ENCODE assay signal across 23 cellular contexts in genomic region chr4:165875446-165875845, GRCh38. TPM values are rescaled to one million over a fixed set of nuclear protein-coding genes. Genes with fewer than 3 reads are reported as not detected.
DNase-seq lines count a peak whose midpoint lies in the region; ATAC-seq and TF ChIP-seq lines count a peak whose summit lies in the region.
"Had no signal": no experiment of that assay in that cellular context is flagged by ENCODE, and none has a peak within 500 bp of the region (broad histone marks: within the 10 kb centered on the region; RNA-seq: fewer than 3 reads in every experiment).

No MANE protein-coding gene starts in this region.

- H3K9ac ChIP-seq in HUES48 (ENCODE audit: low read depth, low read length): no peak overlapping the region

- H3K4me3 ChIP-seq in HUES48 (ENCODE audit: low read depth, low read length): 0 out of 2 replicates have a peak overlapping the region, but pooled peaks have one; percentile 75
- H3K4me3 ChIP-seq in breast epithelium: peak overlapping the region in 2 of 3 donors; percentile 45 to 72
- H3K4me3 ChIP-seq in kidney epithelial cell (ENCODE audit: low read depth, low read length): peak overlapping the region; percentile 75
- peak overlapping the region; percentile 72 for H3K4me3 ChIP-seq in suprapubic skin

- no peak for TF ChIP-seq EP300 in suprapubic skin (IDR thresholded peaks at IDR 0.05)

- 92% methylated on average over 2 of the region's 2 CpGs for WGBS in suprapubic skin

- H3K36me3 ChIP-seq in HUES48 (ENCODE audit: control insufficient read depth, insufficient read depth, low read length) (no peaks in the 10 kb centered on the region), breast epithelium (no peaks in the 10 kb centered on the region), kidney epithelial cell (ENCODE audit: control insufficient read depth, insufficient read depth, low read length) (no peaks in the 10 kb centered on the region), suprapubic skin (no peaks in the 10 kb centered on the region)
- H3K36me3 ChIP-seq: neutrophil, uterus, WERI-Rb-1 had no signal

- H3K9me3 ChIP-seq in HUES48 (ENCODE audit: control insufficient read depth, insufficient read depth, low read length): no peaks in the 10 kb centered on the region
- no peaks in the 10 kb centered on the region for H3K9me3 ChIP-seq in breast epithelium
- no peaks in the 10 kb centered on the region for H3K9me3 ChIP-seq in suprapubic skin
- H3K9me3 ChIP-seq: neutrophil, uterus had no signal

- TF ChIP-seq CTCF in breast epithelium (IDR thresholded peaks at IDR 0.05) (no peak), kidney epithelial cell (IDR thresholded peaks at IDR 0.05; ENCODE audit: insufficient read depth, low read length, poor library complexity, severe bottlenecking) (no peak), suprapubic skin (IDR thresholded peaks at IDR 0.05) (no peak)

- H3K27me3 ChIP-seq in HUES48 (ENCODE audit: control insufficient read depth, insufficient read depth, low read length): peaks cover 65% of the 10 kb centered on the region
- peaks cover 0 to 5% of the 10 kb centered on the region in 2 donors for H3K27me3 ChIP-seq in breast epithelium
- no peaks in the 10 kb centered on the region for H3K27me3 ChIP-seq in kidney epithelial cell (ENCODE audit: control insufficient read depth, insufficient read depth, low read length)
- H3K27me3 ChIP-seq in suprapubic skin: peaks cover 19% of the 10 kb centered on the region
- H3K27me3 ChIP-seq: uterus had no signal

- no peak for TF ChIP-seq POLR2A in breast epithelium (IDR thresholded peaks at IDR 0.05)
- no peak for TF ChIP-seq POLR2A in suprapubic skin (IDR thresholded peaks at IDR 0.05)

- peaks cover 12% of the 10 kb centered on the region for H3K4me1 ChIP-seq in HUES48 (ENCODE audit: control insufficient read depth, insufficient read depth, low read length)
- H3K4me1 ChIP-seq in breast epithelium: no peaks in the 10 kb centered on the region
- H3K4me1 ChIP-seq in suprapubic skin: peaks cover 34% of the 10 kb centered on the region
- H3K4me1 ChIP-seq: uterus had no signal

- intact Hi-C loops in breast epithelium (cut with DNase I; ENCODE audit: low total_unique reads): no loop called here
- intact Hi-C loops in Right ventricle myocardium superior (cut with DNase I): no loop called here

- DNase-seq in breast epithelium (ENCODE audit: low spot score in 2 of 2): no peak
- no peak for DNase-seq in kidney epithelial cell (ENCODE audit: low read depth)
- DNase-seq in suprapubic skin (ENCODE audit: low spot score in 2 of 2): no peak
- DNase-seq in effector CD4-positive, alpha-beta T cell: no peak
- DNase-seq in NCI-H345 treated with DMSO at 0.1 percent for 48 hours (lab: John Stamatoyannopoulos, UW; ENCODE audit: unreplicated experiment): no peak
- DNase-seq in NCI-H748 treated with DMSO at 0.1 percent for 48 hours (lab: John Stamatoyannopoulos, UW): no peak
- no peak for DNase-seq in Right ventricle myocardium superior
- DNase-seq: activated CD4-positive, alpha-beta T cell treated with anti-CD3 and anti-CD28 coated beads, Interleukin-2, amount 10 ng/mL, durations not matched to agents 7 days and 5 days; activated naive CD4-positive, alpha-beta T cell treated with anti-CD3 and anti-CD28 coated beads, Interleukin-2, amount 50 U/mL, for 16 hours; central memory CD4-positive, alpha-beta T cell; foreskin fibroblast; HCEC 1CT; NCI-H1048; NCI-H187 treated with DMSO at 0.1 percent for 48 hours; NCI-H774; T-helper 9 cell; uterus had no signal

- H3K27ac ChIP-seq in HUES48 (ENCODE audit: low read depth, low read length) (no peak overlapping the region), breast epithelium (no peak overlapping the region), suprapubic skin (no peak overlapping the region)
- H3K27ac ChIP-seq: epithelial cell of prostate, neutrophil, uterus, WERI-Rb-1 had no signal

- ATAC-seq in Right ventricle myocardium superior (ENCODE audit: poor library complexity): no peak
- ATAC-seq: stimulated activated memory B cell treated with anti-CD40 and anti-IgM and Interleukin-4, amounts not matched to agents 10 μg/mL and 1 μg/mL and 100 μg/mL, for 72 hours had no signal

RNA-seq across cellular contexts. Expression of gene TLL1, which starts 2.4 kb away (rescaled TPM):
- 10 to 100 TPM in 1 of 3 donors, 1 to 10 TPM in 2; 4.0 to 11.5 (median 4.3) TPM for total RNA-seq in breast epithelium
- total RNA-seq in kidney epithelial cell: 2.9 and 7.9 TPM in 2 replicates
- total RNA-seq in suprapubic skin: 10 to 100 TPM in 2 of 4 donors, 1 to 10 TPM in 2; 6.4 to 12.9 (median 8.6) TPM
- total RNA-seq in Right ventricle myocardium superior: 0.35 TPM
- total RNA-seq: activated CD4-positive, alpha-beta T cell treated with anti-CD3 and anti-CD28 coated beads, Interleukin-2, amount 10 ng/mL, durations not matched to agents 7 days and 5 days; activated T-helper 1 cell treated with anti-CD3 and anti-CD28 coated beads, Interleukin-12 subunit alpha, Interleukin-12 subunit beta, Interleukin-2, Interleukin-4 antibody, amounts not matched to agents 30 ng/mL and 10 ng/mL and 1 ng/mL, durations not matched to agents 14 hours and 24 hours and 36 hours had no signal
